Comparison of ENCODE assay signal across 8 cellular contexts in the genomic region with DNA sequence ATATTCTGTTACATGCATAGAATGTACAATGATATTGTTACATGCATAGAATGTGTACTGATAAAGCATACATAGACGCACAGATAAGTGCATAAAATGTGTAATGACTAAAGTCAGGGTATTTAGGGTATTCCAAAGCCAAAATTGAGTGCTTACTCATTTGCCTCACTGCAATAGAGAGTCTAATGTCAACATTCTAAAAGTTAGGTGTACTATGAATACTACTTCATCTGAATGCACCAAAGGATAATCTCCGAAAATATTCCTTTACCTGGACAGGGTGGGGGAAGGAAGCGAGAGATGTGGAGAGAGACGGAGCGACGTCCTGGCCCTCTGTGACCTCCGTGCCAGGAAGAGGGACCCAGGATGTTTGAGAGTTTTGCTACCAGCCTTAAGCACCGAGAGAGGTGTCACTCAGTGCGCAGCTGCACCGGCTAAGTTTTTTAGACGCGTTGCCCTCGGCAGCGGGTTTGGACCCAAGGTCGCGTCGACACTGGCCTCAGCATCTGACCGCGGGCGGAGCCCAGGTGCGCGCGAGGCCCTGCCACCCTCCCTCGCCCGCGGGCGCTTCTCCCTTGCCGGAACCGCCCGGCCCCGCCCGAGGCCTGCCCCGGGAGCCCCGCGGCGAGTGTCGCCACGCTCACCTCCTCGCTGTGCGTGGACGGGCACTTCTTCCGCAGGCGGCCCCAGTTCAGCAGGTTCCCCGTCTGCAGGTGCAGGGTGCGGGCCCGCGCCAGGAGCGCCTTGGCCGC.
DNase-seq lines count a peak whose midpoint lies in the region; ATAC-seq lines count a peak whose summit lies in the region.

No MANE protein-coding gene starts in this region.

- in situ Hi-C loops in T47D (cut with HindIII; ENCODE audit: low pct_unique_long_range_greater_than_20kb, low sequenced_read_pairs): no loop called here

- ATAC-seq in GM19467 (IDR thresholded peaks at IDR 0.05; ENCODE audit: unreplicated experiment): peak; percentile 33
- peak; percentile 26 for ATAC-seq in HG03565 (IDR thresholded peaks at IDR 0.05; ENCODE audit: unreplicated experiment)

- peak; percentile 81 for DNase-seq in COLO668 (lab: John Stamatoyannopoulos, UW; ENCODE audit: unreplicated experiment)
- DNase-seq in T-helper 22 cell (ENCODE audit: low read depth): peak; percentile 30
- peak; percentile 14 to 52 for DNase-seq in T47D (ENCODE audit: low read depth in 1 of 2, low spot score in 1 of 2)
- DNase-seq in stimulated activated CD4-positive, alpha-beta T cell treated with anti-CD3 and anti-CD28 coated beads, Interleukin-2, amount 100 ng/mL, for 24 hours: peak; percentile 49 to 54
- DNase-seq in dedifferentiated amniotic fluid mesenchymal stem cell (ENCODE audit: extremely low spot score): no peak

- no peaks in the 10 kb centered on the region for H3K27me3 ChIP-seq in layer of hippocampus (ENCODE audit: control insufficient read depth, insufficient read depth, low read length)

- peak overlapping the region; percentile 31 for H3K27ac ChIP-seq in layer of hippocampus (ENCODE audit: low read depth, low read length)
